In the genomic region with DNA sequence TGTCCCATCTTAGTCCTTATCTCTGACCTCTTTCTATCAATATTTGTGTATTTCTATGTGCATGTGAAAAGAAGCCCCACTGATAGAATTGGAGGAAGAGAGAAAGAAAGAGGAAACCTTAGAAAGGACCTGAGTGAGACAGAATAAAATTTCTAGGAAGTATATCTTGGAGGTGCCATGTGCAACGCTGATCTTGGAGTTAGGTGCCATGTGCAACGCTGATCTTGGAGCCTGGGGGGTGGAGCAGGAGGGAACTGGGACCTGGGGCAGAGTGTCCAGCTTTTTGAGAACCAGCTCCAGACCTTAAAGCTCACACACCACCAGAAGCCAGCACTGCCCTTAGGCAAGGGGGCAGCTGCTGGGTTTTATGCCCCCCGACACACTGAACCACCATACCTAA, we compare ENCODE assay signal across 32 cellular contexts.
"Had no signal": no experiment of that assay in that cellular context is flagged by ENCODE, and none has a peak within 500 bp of the region (broad histone marks: within the 10 kb centered on the region; RNA-seq: fewer than 3 reads in every experiment).

No MANE protein-coding gene starts in this region.

- DNase-seq: Karpas-422, MG63, MM.1S, NCI-H1048, NCI-H1092, NCI-H1092 treated with DMSO at 0.1 percent for 48 hours, NCI-H1105, NCI-H1105 treated with DMSO at 0.1 percent for 48 hours, NCI-H1417 treated with DMSO at 0.1 percent for 48 hours, NCI-H1436, NCI-H1436 treated with DMSO at 0.1 percent for 48 hours, NCI-H146, NCI-H1694, NCI-H1694 treated with DMSO at 0.1 percent for 48 hours, NCI-H187, NCI-H187 treated with DMSO at 0.1 percent for 48 hours, NCI-H1930, NCI-H2029, NCI-H2029 treated with DMSO at 0.1 percent for 48 hours, NCI-H2081, NCI-H2081 treated with DMSO at 0.1 percent for 48 hours, NCI-H2107, NCI-H2171, NCI-H2171 treated with DMSO at 0.1 percent for 48 hours, NCI-H2227 treated with DMSO at 0.1 percent for 48 hours, NCI-H226, NCI-H345, NCI-H446, NCI-H446 treated with DMSO at 0.1 percent for 48 hours, NCI-H510A, NCI-H510A treated with DMSO at 0.1 percent for 48 hours, NCI-H524 had no signal

- H3K36me3 ChIP-seq: MG63 had no signal

- H3K4me3 ChIP-seq: MG63 had no signal

- H3K27me3 ChIP-seq: MG63 had no signal

- H3K9me3 ChIP-seq: MG63 had no signal
